ENCODE assay signal across 28 cellular contexts in the genomic region with DNA sequence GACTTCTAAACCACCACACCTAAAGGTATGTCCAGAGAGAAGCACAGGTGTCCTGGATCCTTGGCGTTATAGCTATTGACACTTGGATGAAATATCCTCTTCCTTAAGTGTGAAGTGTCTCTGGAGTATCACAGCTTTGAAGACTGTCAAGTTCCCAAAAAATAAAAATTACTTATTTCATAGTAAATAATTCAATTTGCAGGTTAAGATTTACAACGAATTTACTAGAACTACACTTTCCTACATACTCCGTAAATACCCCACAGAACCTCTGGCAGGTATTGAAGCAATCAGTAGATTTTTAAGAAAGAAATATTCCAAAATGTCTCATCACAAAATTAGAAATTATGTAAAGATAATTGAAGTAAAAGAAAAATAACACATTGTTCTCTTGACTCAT.
"Had no signal": no experiment of that assay in that cellular context is flagged by ENCODE, and none has a peak within 500 bp of the region (broad histone marks: within the 10 kb centered on the region; RNA-seq: fewer than 3 reads in every experiment).

No MANE protein-coding gene starts in this region.

- FAIRE-seq: colon, endometrium, endothelial cell of umbilical vein, frontal cortex had no signal

- H3K4me1 ChIP-seq: colonic mucosa, esophagus muscularis mucosa, esophagus squamous epithelium, foreskin keratinocyte, gastrocnemius medialis, gastroesophageal sphincter, heart left ventricle, heart right ventricle had no signal

- H3K27me3 Mint-ChIP-seq: dendritic cell treated with granulocyte-macrophage colony-stimulating factor and Interleukin-4, amounts not matched to agents 40 ng/mL and 50 ng/mL, for 4 days had no signal

- H3K27ac Mint-ChIP-seq: dendritic cell treated with granulocyte-macrophage colony-stimulating factor and Interleukin-4, amounts not matched to agents 40 ng/mL and 50 ng/mL, for 4 days; effector memory CD8-positive, alpha-beta T cell; endodermal cell had no signal

- H3K4me3 Mint-ChIP-seq: dendritic cell treated with granulocyte-macrophage colony-stimulating factor and Interleukin-4, amounts not matched to agents 40 ng/mL and 50 ng/mL, for 4 days; effector memory CD8-positive, alpha-beta T cell; endodermal cell had no signal

- ATAC-seq: effector memory CD8-positive, alpha-beta T cell; esophagus mucosa; foreskin keratinocyte; gastrocnemius medialis; gastroesophageal sphincter; heart left ventricle; heart right ventricle had no signal

- H3K27ac ChIP-seq: colonic mucosa, coronary artery, dorsolateral prefrontal cortex, epithelial cell of prostate, esophagus muscularis mucosa, esophagus squamous epithelium, foreskin keratinocyte, gastrocnemius medialis, gastroesophageal sphincter, heart left ventricle, heart right ventricle had no signal

- H3K4me3 ChIP-seq: colonic mucosa, coronary artery, dorsolateral prefrontal cortex, esophagus muscularis mucosa, esophagus squamous epithelium, gastrocnemius medialis, gastroesophageal sphincter, heart left ventricle, heart right ventricle had no signal

- H3K9me3 Mint-ChIP-seq: dendritic cell treated with granulocyte-macrophage colony-stimulating factor and Interleukin-4, amounts not matched to agents 40 ng/mL and 50 ng/mL, for 4 days; effector memory CD8-positive, alpha-beta T cell; endodermal cell had no signal

- H3K27me3 ChIP-seq: colonic mucosa, esophagus muscularis mucosa, esophagus squamous epithelium, foreskin keratinocyte, gastrocnemius medialis, gastroesophageal sphincter had no signal

- H3K36me3 ChIP-seq: colonic mucosa, esophagus muscularis mucosa, esophagus squamous epithelium, gastrocnemius medialis, gastroesophageal sphincter, heart left ventricle, heart right ventricle had no signal

- DNase-seq: colonic mucosa; cortex of kidney; dermis blood vessel endothelial cell; dorsolateral prefrontal cortex; effector CD4-positive, alpha-beta T cell; effector CD8-positive, alpha-beta T cell; effector memory CD4-positive, alpha-beta T cell; effector memory CD8-positive, alpha-beta T cell; endodermal cell; erythroblast; esophagus squamous epithelium; foreskin fibroblast; foreskin keratinocyte; gastrocnemius medialis; glutamatergic neuron; head of caudate nucleus; heart left ventricle; heart right ventricle had no signal

- H3K9me3 ChIP-seq: colonic mucosa, esophagus muscularis mucosa, esophagus squamous epithelium, gastrocnemius medialis, gastroesophageal sphincter, heart left ventricle, heart right ventricle had no signal

- H3K4me1 Mint-ChIP-seq: endodermal cell had no signal
